ENCODE assay signal across 22 cellular contexts in genomic region chr9:5556101-5556500, GRCh38. TPM values are rescaled to one million over a fixed set of nuclear protein-coding genes. Genes with fewer than 3 reads are reported as not detected.
"Had no signal": no experiment of that assay in that cellular context is flagged by ENCODE, and none has a peak within 500 bp of the region (broad histone marks: within the 10 kb centered on the region; RNA-seq: fewer than 3 reads in every experiment).

No MANE protein-coding gene starts in this region.

- H3K9me3 Mint-ChIP-seq: activated CD8-positive, alpha-beta T cell treated with anti-CD3 and anti-CD28 coated beads for 36 hours; activated naive CD4-positive, alpha-beta T cell treated with anti-CD3 and anti-CD28 coated beads for 36 hours; mesothelial cell of epicardium; WTC11 had no signal

- DNase-seq: activated CD4-positive, alpha-beta T cell treated with anti-CD3 and anti-CD28 coated beads for 4 hours; activated CD8-positive, alpha-beta T cell treated with anti-CD3 and anti-CD28 coated beads for 36 hours; activated naive CD4-positive, alpha-beta T cell treated with anti-CD3 and anti-CD28 coated beads for 36 hours; activated T-cell treated with anti-CD3 and anti-CD28 coated beads, Interleukin-2, amount 50 U/mL, for 1 hour; brain microvascular endothelial cell; central memory CD4-positive, alpha-beta T cell; colonic mucosa; erythroblast; gastrocnemius medialis; head of caudate nucleus; occipital lobe; posterior cingulate gyrus; stimulated activated naive CD4-positive, alpha-beta T cell; uterus had no signal

- H3K36me3 Mint-ChIP-seq: mesothelial cell of epicardium, WTC11 had no signal

- H3K27ac Mint-ChIP-seq: activated CD8-positive, alpha-beta T cell treated with anti-CD3 and anti-CD28 coated beads for 36 hours; activated naive CD4-positive, alpha-beta T cell treated with anti-CD3 and anti-CD28 coated beads for 36 hours; mesothelial cell of epicardium; WTC11 had no signal

- H3K4me1 ChIP-seq: colonic mucosa, uterus had no signal

- FAIRE-seq: endometrium, keratinocyte, TTC549 had no signal

- H3K4me3 ChIP-seq: colonic mucosa, gastrocnemius medialis, lung, tibial nerve, uterus had no signal

- ATAC-seq: activated CD8-positive, alpha-beta T cell treated with anti-CD3 and anti-CD28 coated beads for 36 hours; gastrocnemius medialis; WTC11 had no signal

- H3K27me3 Mint-ChIP-seq: activated CD8-positive, alpha-beta T cell treated with anti-CD3 and anti-CD28 coated beads for 36 hours had no signal

- H3K4me3 Mint-ChIP-seq: activated CD8-positive, alpha-beta T cell treated with anti-CD3 and anti-CD28 coated beads for 36 hours; activated naive CD4-positive, alpha-beta T cell treated with anti-CD3 and anti-CD28 coated beads for 36 hours; mesothelial cell of epicardium; WTC11 had no signal

- H3K4me1 Mint-ChIP-seq: WTC11 had no signal

- H3K27ac ChIP-seq: brain microvascular endothelial cell, colonic mucosa, uterus had no signal

- H3K9me3 ChIP-seq: colonic mucosa, gastrocnemius medialis, tibial nerve, uterus had no signal

- H3K36me3 ChIP-seq: brain microvascular endothelial cell, colonic mucosa, gastrocnemius medialis, tibial nerve, uterus had no signal

- H3K27me3 ChIP-seq: brain microvascular endothelial cell, colonic mucosa, gastrocnemius medialis, tibial nerve, uterus had no signal

RNA-seq across cellular contexts. Expression of gene PDCD1LG2, which starts 45.8 kb away (rescaled TPM):
- total RNA-seq: mesothelial cell of epicardium, WTC11 had no signal
- polyA plus RNA-seq: neural cell had no signal
